ENCODE assay signal across 1 cellular context in genomic region chr17:2275722-2276121, GRCh38.
TF ChIP-seq lines count a peak whose summit lies in the region.

No MANE protein-coding gene starts in this region.

TF ChIP-seq in GM12891, 5 proteins besides CTCF, POLR2A, EP300 and RAD21:
- TF ChIP-seq SPI1 (IDR thresholded peaks at IDR 0.05; ENCODE audit: low read depth, low read length) (no peak), POU2F2 (IDR thresholded peaks at IDR 0.05; ENCODE audit: low read depth, low read length) (no peak), PAX5 (IDR thresholded peaks at IDR 0.05; ENCODE audit: insufficient read depth, low read length, severe bottlenecking) (no peak), POLR2AphosphoS5 (IDR thresholded peaks at IDR 0.05; ENCODE audit: low read depth, low read length) (no peak), TAF1 (IDR thresholded peaks at IDR 0.05; ENCODE audit: low read depth, low read length) (no peak)
TF ChIP-seq in GM12891: peak in this region for 0.
